ENCODE assay signal across 1 cellular context in genomic region chr5:93582677-93583524, GRCh38.
TF ChIP-seq lines count a peak whose summit lies in the region.

Gene NR2F1 (plus strand): TSS chr5:93583222. CDS start chr5:93585024, 1,802 bp downstream.

TF ChIP-seq in GM12878, 131 proteins besides CTCF, POLR2A, EP300 and RAD21 (continued from another document):
- TF ChIP-seq ZBTB40 (IDR thresholded peaks at IDR 0.05; ENCODE audit: borderline replicate concordance), result no peak
- no peak for TF ChIP-seq PML (IDR thresholded peaks at IDR 0.05; ENCODE audit: low read length)
- no peak for TF ChIP-seq YBX1 (IDR thresholded peaks at IDR 0.05)
- TF ChIP-seq ZNF384 (IDR thresholded peaks at IDR 0.05; ENCODE audit: borderline replicate concordance, low read depth, low read length), result no peak
- no peak for TF ChIP-seq ZBED1 (IDR thresholded peaks at IDR 0.05; ENCODE audit: borderline replicate concordance)
- TF ChIP-seq GATAD2B (conservative IDR thresholded peaks at IDR 0.05; ENCODE audit: low read depth), result no peak
- no peak for TF ChIP-seq JUNB (IDR thresholded peaks at IDR 0.05)
- TF ChIP-seq MTA2 (IDR thresholded peaks at IDR 0.05; ENCODE audit: low read depth), result no peak
- 0 out of 2 replicates have a peak, but pooled peaks have one; percentile 8 for TF ChIP-seq IKZF1 (conservative IDR thresholded peaks at IDR 0.05)
- TF ChIP-seq NR2C1 (IDR thresholded peaks at IDR 0.05), result peak; percentile 65
- TF ChIP-seq NRF1 (conservative IDR thresholded peaks at IDR 0.05; ENCODE audit: low read depth, low read length), result no peak
- TF ChIP-seq SMAD5 (IDR thresholded peaks at IDR 0.05; ENCODE audit: low read depth), result no peak
- no peak for TF ChIP-seq MXI1 (IDR thresholded peaks at IDR 0.05; ENCODE audit: low read depth, low read length)
- no peak for TF ChIP-seq RCOR1 (conservative IDR thresholded peaks at IDR 0.05; ENCODE audit: low read depth, low read length)
- TF ChIP-seq IKZF2 (IDR thresholded peaks at IDR 0.05), result no peak
- TF ChIP-seq FOXK2 (IDR thresholded peaks at IDR 0.05), result no peak
- TF ChIP-seq NBN (IDR thresholded peaks at IDR 0.05), result no peak
- TF ChIP-seq BRCA1 (IDR thresholded peaks at IDR 0.05; ENCODE audit: low read depth, low read length), result no peak
- TF ChIP-seq TCF3 (IDR thresholded peaks at IDR 0.05; ENCODE audit: borderline replicate concordance, insufficient read depth, low read depth, low read length), result no peak
- TF ChIP-seq ATF7 (IDR thresholded peaks at IDR 0.05; ENCODE audit: low read depth), result no peak
- no peak for TF ChIP-seq RB1 (IDR thresholded peaks at IDR 0.05; ENCODE audit: borderline replicate concordance)
TF ChIP-seq in GM12878: peak in this region for 7.
